In the genomic region with DNA sequence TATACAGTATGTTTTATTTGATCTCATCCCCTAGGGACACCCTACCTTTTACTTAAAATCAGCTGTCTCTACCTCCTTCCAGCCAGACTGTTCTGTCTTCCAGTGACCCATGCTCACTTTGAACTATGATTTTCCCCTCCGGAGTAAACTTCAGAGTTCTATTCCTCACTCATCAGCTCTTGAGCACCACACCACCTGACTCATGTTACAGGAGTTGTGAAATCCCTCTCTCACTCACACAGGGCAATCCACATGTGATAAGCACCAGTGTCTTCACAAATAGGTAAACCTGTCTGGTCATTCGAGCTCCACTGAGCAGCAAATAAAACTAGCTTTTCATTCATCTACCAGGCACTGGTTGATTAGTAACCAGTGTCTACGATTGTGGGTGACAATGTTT, we compare ENCODE assay signal across 19 cellular contexts.
DNase-seq lines count a peak whose midpoint lies in the region; ATAC-seq, FAIRE-seq and TF ChIP-seq lines count a peak whose summit lies in the region.
"Had no signal": no experiment of that assay in that cellular context is flagged by ENCODE, and none has a peak within 500 bp of the region (broad histone marks: within the 10 kb centered on the region; RNA-seq: fewer than 3 reads in every experiment).

No MANE protein-coding gene starts in this region.

- TF ChIP-seq POLR2A in gastroesophageal sphincter (IDR thresholded peaks at IDR 0.05): no peak

- TF ChIP-seq EP300 in gastroesophageal sphincter (IDR thresholded peaks at IDR 0.05): no peak

- peak in 3 of 4 donors; percentile 60 to 70 (median 66) for ATAC-seq in pancreas
- no peak for ATAC-seq in HG03520 (IDR thresholded peaks at IDR 0.05; ENCODE audit: unreplicated experiment)
- no peak for ATAC-seq in HG02610 (IDR thresholded peaks at IDR 0.05; ENCODE audit: unreplicated experiment)
- no peak for ATAC-seq in HG03378 (IDR thresholded peaks at IDR 0.05; ENCODE audit: unreplicated experiment)
- no peak for ATAC-seq in gastroesophageal sphincter
- ATAC-seq: activated naive CD8-positive, alpha-beta T cell treated with anti-CD3 and anti-CD28 coated beads, Interleukin-2, amount 50 U/mL, for 24 hours; natural killer cell treated with Interleukin-12 subunit alpha and Interleukin-12 subunit beta and Interleukin-15 and Interleukin-18, amount 100 ng/mL, for 72 hours; sciatic nerve; stimulated activated naive CD8-positive, alpha-beta T cell treated with anti-CD3 and anti-CD28 coated beads, Interleukin-15, Interleukin-2, amounts not matched to agents 100 U/mL and 50 U/mL, for 24 hours had no signal

- no peak for TF ChIP-seq CTCF in fibroblast of villous mesenchyme (IDR thresholded peaks at IDR 0.05; ENCODE audit: insufficient read depth, low read depth, low read length)
- TF ChIP-seq CTCF in pancreas (IDR thresholded peaks at IDR 0.05): no peak
- TF ChIP-seq CTCF in gastroesophageal sphincter (IDR thresholded peaks at IDR 0.05): no peak

- FAIRE-seq in pancreas (lab: Jason Lieb, UNC): no peak

- no peaks in the 10 kb centered on the region for H3K27me3 ChIP-seq in pancreas
- H3K27me3 ChIP-seq in gastroesophageal sphincter: no peaks in the 10 kb centered on the region

- H3K27ac ChIP-seq in pancreas (no peak overlapping the region), gastroesophageal sphincter (no peak overlapping the region)
- H3K27ac ChIP-seq: C4-2B had no signal

- 15 to 17% methylated on average over 3 of the region's 3 CpGs for WGBS in pancreas, 2 donors
- WGBS in gastroesophageal sphincter (ENCODE audit: low coverage in 1 of 2), 2 donors: 66 to 71% methylated on average over 2 to 3 of the region's 3 CpGs

- H3K4me3 ChIP-seq in fibroblast of villous mesenchyme (ENCODE audit: low read depth, low read length) (no peak overlapping the region), pancreas (no peak overlapping the region), gastroesophageal sphincter (no peak overlapping the region)

- DNase-seq in HK-2 (ENCODE audit: unreplicated experiment) (peak; percentile 25), RPMI7951 (ENCODE audit: low read depth) (peak; percentile 51), fibroblast of villous mesenchyme (ENCODE audit: low read depth) (peak; percentile 54), pancreas (no peak)
- DNase-seq: activated CD4-positive, alpha-beta T cell treated with anti-CD3 and anti-CD28 coated beads for 1 hour; activated naive CD8-positive, alpha-beta T cell treated with anti-CD3 and anti-CD28 coated beads, Interleukin-2, amount 50 U/mL, for 24 hours; activated T-cell treated with anti-CD3 and anti-CD28 coated beads, Interleukin-2, amount 50 U/mL, for 1 hour; foreskin melanocyte; HFFc6; KBM-7; NCI-H187 treated with DMSO at 0.1 percent for 48 hours; stimulated activated naive CD8-positive, alpha-beta T cell treated with anti-CD3 and anti-CD28 coated beads, Interleukin-15, Interleukin-2, amounts not matched to agents 100 U/mL and 50 U/mL, for 24 hours had no signal

- H3K4me1 ChIP-seq in pancreas: no peaks in the 10 kb centered on the region
- no peaks in the 10 kb centered on the region for H3K4me1 ChIP-seq in gastroesophageal sphincter

- H3K9me3 ChIP-seq in pancreas (no peaks in the 10 kb centered on the region), gastroesophageal sphincter (no peaks in the 10 kb centered on the region)

- intact Hi-C loops in pancreas (cut with DNase I): no loop called here

- H3K36me3 ChIP-seq in pancreas (no peaks in the 10 kb centered on the region), gastroesophageal sphincter (no peaks in the 10 kb centered on the region)

Comparison
In these comparisons a context has a peak if more than half of its experiments do, and no peak if none do; other contexts are left out.
1. DNase-seq: peak in HK-2 (single experiment), RPMI7951 (single experiment) and fibroblast of villous mesenchyme (single experiment); none in pancreas (0 of 6).
2. ATAC-seq: peak in pancreas (3 of 4); none in HG03520 (single experiment), HG02610 (single experiment), HG03378 (single experiment) and gastroesophageal sphincter (single experiment).